ENCODE assay signal across 11 cellular contexts in the genomic region with DNA sequence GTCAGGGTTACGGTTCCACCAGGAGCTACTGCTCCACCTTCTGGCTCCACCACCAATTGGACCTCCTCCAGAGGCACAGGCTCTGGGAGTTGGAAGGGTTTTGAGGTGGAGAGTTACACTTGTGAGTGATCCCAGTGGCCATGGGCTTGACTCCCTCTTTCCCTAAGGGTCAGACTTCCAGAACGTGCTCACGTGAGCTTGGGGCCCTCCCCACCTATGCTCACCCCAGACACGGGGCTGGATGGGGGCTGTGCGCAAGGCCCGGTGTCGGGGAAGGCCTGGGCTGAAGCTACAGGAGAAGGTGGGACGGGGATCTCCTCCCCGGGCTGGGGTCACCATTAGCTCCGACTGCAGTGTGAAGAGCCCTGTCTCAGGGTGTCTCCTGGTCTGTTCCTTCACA. TPM values are rescaled to one million over a fixed set of nuclear protein-coding genes. Genes with fewer than 3 reads are reported as not detected.
DNase-seq lines count a peak whose midpoint lies in the region; ATAC-seq and TF ChIP-seq lines count a peak whose summit lies in the region.
"Had no signal": no experiment of that assay in that cellular context is flagged by ENCODE, and none has a peak within 500 bp of the region (broad histone marks: within the 10 kb centered on the region; RNA-seq: fewer than 3 reads in every experiment).

No MANE protein-coding gene starts in this region.

- H3K36me3 Mint-ChIP-seq in activated naive CD8-positive, alpha-beta T cell treated with anti-CD3 and anti-CD28 coated beads for 36 hours: peaks cover 31% of the 10 kb centered on the region

- H3K4ac ChIP-seq in mesendoderm (ENCODE audit: low read depth, low read length): no peak overlapping the region

- no peak for TF ChIP-seq EP300 in tibial nerve (IDR thresholded peaks at IDR 0.05)

- no peak overlapping the region for H3K4me2 ChIP-seq in mesendoderm (ENCODE audit: low read length)

- H3K4me1 ChIP-seq in heart left ventricle (peaks cover 9 to 74% (median 60%) of the 10 kb centered on the region in 12 donors), mesendoderm (ENCODE audit: control insufficient read depth, low read depth, low read length) (peaks cover 4% of the 10 kb centered on the region), tibial nerve (peaks cover 0 to 78% (median 22%) of the 10 kb centered on the region in 4 donors)

- no peak overlapping the region for H3K56ac ChIP-seq in mesendoderm (ENCODE audit: low read length)

- H3K27me3 ChIP-seq in heart left ventricle (no peaks in the 10 kb centered on the region), mesendoderm (ENCODE audit: insufficient read depth, low read length, poor library complexity) (no peaks in the 10 kb centered on the region), tibial nerve (no peaks in the 10 kb centered on the region), MG63 (no peaks in the 10 kb centered on the region)

- no peaks in the 10 kb centered on the region for H3K9me3 Mint-ChIP-seq in activated naive CD8-positive, alpha-beta T cell treated with anti-CD3 and anti-CD28 coated beads for 36 hours

- no peaks in the 10 kb centered on the region for H3K9me3 ChIP-seq in heart left ventricle
- no peaks in the 10 kb centered on the region for H3K9me3 ChIP-seq in tibial nerve
- no peaks in the 10 kb centered on the region for H3K9me3 ChIP-seq in MG63

- no peak for TF ChIP-seq POLR2A in heart left ventricle (IDR thresholded peaks at IDR 0.05)
- TF ChIP-seq POLR2A in tibial nerve (IDR thresholded peaks at IDR 0.05): no peak

- no peak overlapping the region for H2BK15ac ChIP-seq in mesendoderm (replicated peaks; ENCODE audit: low read depth)

- ATAC-seq in heart left ventricle (no peak), Right ventricle myocardium inferior (no peak), GM21825 (IDR thresholded peaks at IDR 0.05; ENCODE audit: unreplicated experiment) (no peak)

- H3K27ac Mint-ChIP-seq in activated naive CD8-positive, alpha-beta T cell treated with anti-CD3 and anti-CD28 coated beads for 36 hours: peak overlapping the region; percentile 38

- H3K79me1 ChIP-seq in mesendoderm (ENCODE audit: low read length): peaks cover 6% of the 10 kb centered on the region

- no peak overlapping the region for H2AK5ac ChIP-seq in mesendoderm (ENCODE audit: low read length)

- H3K4me3 ChIP-seq in heart left ventricle (no peak overlapping the region), mesendoderm (ENCODE audit: low read length) (no peak overlapping the region), tibial nerve (no peak overlapping the region), MG63 (no peak overlapping the region)

- no peak overlapping the region for H3K23ac ChIP-seq in mesendoderm (ENCODE audit: low read length)

- H3K4me3 Mint-ChIP-seq in activated naive CD8-positive, alpha-beta T cell treated with anti-CD3 and anti-CD28 coated beads for 36 hours: no peak overlapping the region

- H2BK120ac ChIP-seq in mesendoderm (ENCODE audit: low read depth, low read length): no peak overlapping the region

- TF ChIP-seq CTCF in heart left ventricle (IDR thresholded peaks at IDR 0.05) (no peak), tibial nerve (IDR thresholded peaks at IDR 0.05) (no peak)

- DNase-seq in heart left ventricle: no peak
- no peak for DNase-seq in Right ventricle myocardium inferior (ENCODE audit: missing footprints)
- DNase-seq in activated naive CD8-positive, alpha-beta T cell treated with anti-CD3 and anti-CD28 coated beads for 36 hours: no peak
- DNase-seq in mesendoderm: no peak
- DNase-seq in tibial nerve (ENCODE audit: low spot score in 2 of 2): no peak
- no peak for DNase-seq in MG63
- DNase-seq in kidney glomerular epithelial cell (lab: John Stamatoyannopoulos, UW): no peak
- DNase-seq: NCI-H1105 treated with DMSO at 0.1 percent for 48 hours; NCI-H2227 treated with DMSO at 0.1 percent for 48 hours; stimulated activated CD4-positive, alpha-beta T cell treated with anti-CD3 and anti-CD28 coated beads, Interleukin-4, amount 100 ng/mL, for 24 hours had no signal

- H3K36me3 ChIP-seq in heart left ventricle (peaks cover 0 to 61% (median 50%) of the 10 kb centered on the region in 9 donors), mesendoderm (ENCODE audit: control insufficient read depth, insufficient read depth, low read length) (peaks cover 8% of the 10 kb centered on the region), tibial nerve (peaks cover 0 to 62% (median 22%) of the 10 kb centered on the region in 3 donors), MG63 (peaks cover 5% of the 10 kb centered on the region; the same call in 1 of the 2 replicates)

- peak overlapping the region in 10 of 12 donors; percentile 62 to 100 (median 73) for H3K27ac ChIP-seq in heart left ventricle
- H3K27ac ChIP-seq in mesendoderm (ENCODE audit: low read depth, low read length): no peak overlapping the region
- H3K27ac ChIP-seq in tibial nerve: peak overlapping the region in 3 of 4 donors; percentile 40 to 100 (median 97)

- no peak overlapping the region for H2BK5ac ChIP-seq in mesendoderm (ENCODE audit: low read length)

- 87 to 89% (median 88%) methylated on average over 10 of the region's 10 CpGs for WGBS in heart left ventricle, 4 donors
- no CpG with 5 or more reads among the region's 10 CpGs for WGBS in mesendoderm (ENCODE audit: extremely low coverage, insufficient coverage, low lambda C conversion rate)
- WGBS in tibial nerve, 2 donors: 65 to 74% methylated on average over 9 to 10 of the region's 10 CpGs

- no peak overlapping the region for H4K8ac ChIP-seq in mesendoderm (ENCODE audit: low read depth, low read length)

- H3K27me3 Mint-ChIP-seq in activated naive CD8-positive, alpha-beta T cell treated with anti-CD3 and anti-CD28 coated beads for 36 hours: no peaks in the 10 kb centered on the region

- intact Hi-C loops in heart left ventricle (cut with DNase I) (no loop called here), Right ventricle myocardium inferior (cut with DNase I) (no loop called here)

- no peak overlapping the region for H3K18ac ChIP-seq in mesendoderm (ENCODE audit: low read length)

- peaks cover 7% of the 10 kb centered on the region for H3K79me2 ChIP-seq in mesendoderm (ENCODE audit: control insufficient read depth, insufficient read depth, low read length)

- peaks cover 45% of the 10 kb centered on the region for H3K4me1 Mint-ChIP-seq in activated naive CD8-positive, alpha-beta T cell treated with anti-CD3 and anti-CD28 coated beads for 36 hours

- peak overlapping the region; percentile 1 for H3K9ac ChIP-seq in mesendoderm (ENCODE audit: low read length)

- no peak overlapping the region for H4K5ac ChIP-seq in mesendoderm (ENCODE audit: low read length)

RNA-seq across cellular contexts. Expression of a gene that starts 1.4 kb away (rescaled TPM):
- total RNA-seq in heart left ventricle (1 to 10 TPM in 6 of 9 donors, under 1 TPM in 2, not detected in 1; 0.69 to 5.7 (median 2.2) TPM), Right ventricle myocardium inferior (2.0 TPM), tibial nerve (10 to 100 TPM in 1 of 4 donors, 1 to 10 TPM in 3; 4.0 to 12.7 (median 5.8) TPM)
- polyA plus RNA-seq in heart left ventricle: 1 to 10 TPM; 1.4 to 1.6 TPM
- total RNA-seq in activated naive CD8-positive, alpha-beta T cell treated with anti-CD3 and anti-CD28 coated beads for 36 hours: 10 to 100 TPM in 1 of 2 experiments, 1 to 10 TPM in 1; 9.6 to 11.5 TPM
- polyA plus RNA-seq in mesendoderm (2013, experiment 1 of 2): 5.7 TPM
- 5.3 TPM for polyA plus RNA-seq in mesendoderm (2013, experiment 2 of 2)
- 1.4 TPM in 1 of 2 replicates, not detected in the other for total RNA-seq in MG63 (2014; rRNA removed; shearing (Covaris generic); ENCODE audit: low replicate concordance)

RNA-seq across cellular contexts. Expression of a gene that starts 4.4 kb away (rescaled TPM):
- total RNA-seq in heart left ventricle (100 to 1,000 TPM in 2 of 9 donors, 10 to 100 TPM in 7; 62.7 to 136 (median 84.5) TPM), Right ventricle myocardium inferior (97.5 TPM), tibial nerve (100 to 1,000 TPM in 2 of 4 donors, 10 to 100 TPM in 2; 74.5 to 117 (median 107) TPM)
- polyA plus RNA-seq in heart left ventricle: 100 to 1,000 TPM in 1 of 2 donors, 10 to 100 TPM in 1; 95.1 to 132 TPM
- 10 to 100 TPM; 58.3 to 58.6 TPM for total RNA-seq in activated naive CD8-positive, alpha-beta T cell treated with anti-CD3 and anti-CD28 coated beads for 36 hours
- polyA plus RNA-seq in mesendoderm (2013, experiment 1 of 2): 90.3 TPM
- polyA plus RNA-seq in mesendoderm (2013, experiment 2 of 2): 86.3 TPM
- total RNA-seq in MG63 (2014; rRNA removed; shearing (Covaris generic); ENCODE audit: low replicate concordance): 28.7 and 38.3 TPM in 2 replicates

RNA-seq across cellular contexts. Expression of a gene that starts 6.7 kb away (rescaled TPM):
- total RNA-seq in heart left ventricle: 10 to 100 TPM; 45.5 to 61.7 (median 51.0) TPM
- polyA plus RNA-seq in heart left ventricle: 10 to 100 TPM; 43.5 to 79.1 TPM
- 48.2 TPM for total RNA-seq in Right ventricle myocardium inferior
- total RNA-seq in activated naive CD8-positive, alpha-beta T cell treated with anti-CD3 and anti-CD28 coated beads for 36 hours: 10 to 100 TPM; 30.8 to 33.6 TPM
- polyA plus RNA-seq in mesendoderm (2013, experiment 1 of 2): 55.5 TPM
- 53.7 TPM for polyA plus RNA-seq in mesendoderm (2013, experiment 2 of 2)
- 10 to 100 TPM; 45.3 to 52.2 (median 48.1) TPM for total RNA-seq in tibial nerve
- 22.8 and 24.8 TPM in 2 replicates for total RNA-seq in MG63 (2014; rRNA removed; shearing (Covaris generic); ENCODE audit: low replicate concordance)

RNA-seq across cellular contexts. Expression of a gene that starts 7.4 kb away (rescaled TPM):
- total RNA-seq in heart left ventricle (10 to 100 TPM; 25.3 to 60.4 (median 39.7) TPM), Right ventricle myocardium inferior (42.9 TPM), tibial nerve (10 to 100 TPM; 55.0 to 75.0 (median 61.9) TPM)
- 10 to 100 TPM; 35.7 to 42.1 TPM for polyA plus RNA-seq in heart left ventricle
- total RNA-seq in activated naive CD8-positive, alpha-beta T cell treated with anti-CD3 and anti-CD28 coated beads for 36 hours: 10 to 100 TPM; 56.4 to 56.9 TPM
- 51.4 TPM for polyA plus RNA-seq in mesendoderm (2013, experiment 1 of 2)
- 52.0 TPM for polyA plus RNA-seq in mesendoderm (2013, experiment 2 of 2)
- 10.9 and 13.2 TPM in 2 replicates for total RNA-seq in MG63 (2014; rRNA removed; shearing (Covaris generic); ENCODE audit: low replicate concordance)

RNA-seq across cellular contexts. Expression of a gene that starts 9.8 kb away (rescaled TPM):
- total RNA-seq in heart left ventricle: 10 to 100 TPM in 2 of 9 donors, 1 to 10 TPM in 7; 1.6 to 41.0 (median 3.8) TPM
- 1 to 10 TPM; 2.9 to 5.5 TPM for polyA plus RNA-seq in heart left ventricle
- total RNA-seq in Right ventricle myocardium inferior: 6.3 TPM
- total RNA-seq in activated naive CD8-positive, alpha-beta T cell treated with anti-CD3 and anti-CD28 coated beads for 36 hours: 10 to 100 TPM; 68.4 to 71.3 TPM
- 4.2 TPM for polyA plus RNA-seq in mesendoderm (2013, experiment 1 of 2)
- 5.0 TPM for polyA plus RNA-seq in mesendoderm (2013, experiment 2 of 2)
- 10 to 100 TPM in 2 of 4 donors, 1 to 10 TPM in 2; 5.9 to 17.7 (median 8.8) TPM for total RNA-seq in tibial nerve
- 0.10 and 0.20 TPM in 2 replicates for total RNA-seq in MG63 (2014; rRNA removed; shearing (Covaris generic); ENCODE audit: low replicate concordance)
